11 cellular contexts compared by ENCODE assay signal in the genomic region with DNA sequence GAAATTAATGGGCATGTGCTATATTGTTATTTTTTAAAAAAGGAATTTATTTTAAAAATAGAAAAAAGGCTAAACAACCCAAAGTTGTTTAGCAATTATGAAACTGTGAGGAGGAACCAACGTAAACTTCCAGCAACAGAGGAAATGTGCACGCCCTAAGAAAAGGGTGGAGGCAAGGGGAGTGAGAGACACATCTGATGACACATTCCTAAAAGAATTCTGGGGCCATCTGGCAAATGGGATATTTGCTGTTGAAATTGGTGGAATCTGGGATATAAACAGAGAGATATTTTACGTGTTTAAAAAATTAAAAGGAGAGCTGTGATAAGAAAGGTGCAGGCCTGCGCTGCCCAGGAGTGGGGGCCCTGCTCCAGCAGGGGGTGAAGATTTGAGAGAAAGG. TPM values are rescaled to one million over a fixed set of nuclear protein-coding genes. Genes with fewer than 3 reads are reported as not detected.
A peak's percentile ranks its signal among the peaks of the same experiment; 100 is the strongest.
DNase-seq lines count a peak whose midpoint lies in the region; ATAC-seq and TF ChIP-seq lines count a peak whose summit lies in the region.
"Had no signal": no experiment of that assay in that cellular context is flagged by ENCODE, and none has a peak within 500 bp of the region (broad histone marks: within the 10 kb centered on the region; RNA-seq: fewer than 3 reads in every experiment).

No MANE protein-coding gene starts in this region.

- peak overlapping the region; percentile 83 for H3K4me3 Mint-ChIP-seq in HFFc6
- H3K4me3 Mint-ChIP-seq in activated T-cell treated with anti-CD3 and anti-CD28 coated beads, Interleukin-2, amount 50 U/mL, for 72 hours, result no peak overlapping the region
- H3K4me3 Mint-ChIP-seq: activated B cell treated with CpG ODN at 0.5 μM for 24 hours had no signal

- H3K36me3 Mint-ChIP-seq in HFFc6 (ENCODE audit: low read depth), result peaks cover 42% of the 10 kb centered on the region
- H3K36me3 Mint-ChIP-seq in activated T-cell treated with anti-CD3 and anti-CD28 coated beads, Interleukin-2, amount 50 U/mL, for 72 hours (ENCODE audit: insufficient read depth in 2 of 2), result no peaks in the 10 kb centered on the region

- H3K4me1 ChIP-seq in adipocyte (ENCODE audit: control insufficient read depth, insufficient read depth, low read length) (peaks cover 23% of the 10 kb centered on the region), right atrium auricular region (peaks cover 0 to 42% of the 10 kb centered on the region in 2 donors), suprapubic skin (peaks cover 13% of the 10 kb centered on the region)

- WGBS in suprapubic skin, result 56% methylated on average over 4 of the region's 4 CpGs

- H3K27ac ChIP-seq in right atrium auricular region (peak overlapping the region; percentile 64 to 82), suprapubic skin (peak overlapping the region; percentile 69)

- TF ChIP-seq POLR2A in suprapubic skin (IDR thresholded peaks at IDR 0.05), result no peak

- H3K4me3 ChIP-seq in adipocyte (ENCODE audit: low read length) (peak overlapping the region; percentile 50), right atrium auricular region (no peak overlapping the region), suprapubic skin (no peak overlapping the region)

- H3K36me3 ChIP-seq in adipocyte (ENCODE audit: control insufficient read depth, insufficient read depth, low read length, severe bottlenecking) (peaks cover 50% of the 10 kb centered on the region), right atrium auricular region (peaks cover 49% of the 10 kb centered on the region), suprapubic skin (peaks cover 25% of the 10 kb centered on the region)

- TF ChIP-seq CTCF in HFFc6 (IDR thresholded peaks at IDR 0.05) (0 out of 2 replicates have a peak, but pooled peaks have one; percentile 9), right atrium auricular region (IDR thresholded peaks at IDR 0.05) (no peak), suprapubic skin (IDR thresholded peaks at IDR 0.05) (no peak)

- ATAC-seq in HG03571 (IDR thresholded peaks at IDR 0.05; ENCODE audit: unreplicated experiment) (no peak), HG03457 (IDR thresholded peaks at IDR 0.05; ENCODE audit: unreplicated experiment) (no peak)
- no peak for ATAC-seq in activated T-cell treated with anti-CD3 and anti-CD28 coated beads, Interleukin-2, amount 50 U/mL, for 72 hours (replicated peaks in 1 of 2)

- H3K4me1 Mint-ChIP-seq in HFFc6 (ENCODE audit: low read depth), result peaks cover 57% of the 10 kb centered on the region
- H3K4me1 Mint-ChIP-seq in activated T-cell treated with anti-CD3 and anti-CD28 coated beads, Interleukin-2, amount 50 U/mL, for 72 hours (ENCODE audit: low read depth), result no peaks in the 10 kb centered on the region

- H3K27ac Mint-ChIP-seq in HFFc6, result peak overlapping the region; percentile 96
- H3K27ac Mint-ChIP-seq in activated T-cell treated with anti-CD3 and anti-CD28 coated beads, Interleukin-2, amount 50 U/mL, for 72 hours, result no peak overlapping the region
- H3K27ac Mint-ChIP-seq: activated B cell treated with CpG ODN at 0.5 μM for 24 hours had no signal

- peak overlapping the region; percentile 72 for H3K9ac ChIP-seq in adipocyte (ENCODE audit: low read length)

- peak; percentile 72 for DNase-seq in HFFc6
- peak; percentile 87 for DNase-seq in adipocyte (ENCODE audit: low read depth)
- DNase-seq in right atrium auricular region (ENCODE audit: low spot score), result peak; percentile 74
- no peak for DNase-seq in suprapubic skin (ENCODE audit: low spot score in 2 of 2)
- no peak for DNase-seq in activated T-cell treated with anti-CD3 and anti-CD28 coated beads, Interleukin-2, amount 50 U/mL, for 72 hours
- DNase-seq in germinal center (ENCODE audit: low spot score), result no peak
- DNase-seq: activated B cell treated with CpG ODN at 0.5 μM for 24 hours, anterior cingulate cortex, NCI-H2029 had no signal

- TF ChIP-seq EP300 in suprapubic skin (IDR thresholded peaks at IDR 0.05), result no peak

- H3K27me3 Mint-ChIP-seq in HFFc6 (ENCODE audit: insufficient read depth), result peaks cover 2% of the 10 kb centered on the region; the same call in 1 of the 2 replicates
- H3K27me3 Mint-ChIP-seq in activated T-cell treated with anti-CD3 and anti-CD28 coated beads, Interleukin-2, amount 50 U/mL, for 72 hours (ENCODE audit: low read depth), result no peaks in the 10 kb centered on the region
- H3K27me3 Mint-ChIP-seq: activated B cell treated with CpG ODN at 0.5 μM for 24 hours had no signal

- H3K27me3 ChIP-seq in adipocyte (replicated peaks; ENCODE audit: control insufficient read depth, insufficient read depth, low read length) (no peaks in the 10 kb centered on the region), right atrium auricular region (no peaks in the 10 kb centered on the region), suprapubic skin (no peaks in the 10 kb centered on the region)

- no peaks in the 10 kb centered on the region for H3K9me3 Mint-ChIP-seq in HFFc6
- no peaks in the 10 kb centered on the region for H3K9me3 Mint-ChIP-seq in activated T-cell treated with anti-CD3 and anti-CD28 coated beads, Interleukin-2, amount 50 U/mL, for 72 hours
- H3K9me3 Mint-ChIP-seq: activated B cell treated with CpG ODN at 0.5 μM for 24 hours had no signal

- no peaks in the 10 kb centered on the region for H3K9me3 ChIP-seq in adipocyte (ENCODE audit: control insufficient read depth, low read length)
- H3K9me3 ChIP-seq in right atrium auricular region, result no peaks in the 10 kb centered on the region
- H3K9me3 ChIP-seq in suprapubic skin, result no peaks in the 10 kb centered on the region

RNA-seq across cellular contexts. Expression of gene MUC13, which starts 50.8 kb away (rescaled TPM):
- under 1 TPM in 4 of 6 experiments, not detected in 2; 0.06 to 0.21 (median 0.09) TPM for total RNA-seq in HFFc6 (2021; fragmentation: NEBNext Ultra II Directional; extraction: Animal tissue kit (Norgen Biotek cat#: 25700))
- total RNA-seq in right atrium auricular region (not detected), suprapubic skin (under 1 TPM in 1 of 4 donors, not detected in 3; 0.56 TPM)
- not detected for total RNA-seq in activated T-cell treated with anti-CD3 and anti-CD28 coated beads, Interleukin-2, amount 50 U/mL, for 72 hours
- total RNA-seq: activated B cell treated with CpG ODN at 0.5 μM for 24 hours had no signal

Comparison
In these comparisons a context has a peak if more than half of its experiments do, and no peak if none do; other contexts are left out.
1. DNase-seq: peak in HFFc6 (single experiment), adipocyte (single experiment) and right atrium auricular region (single experiment); none in suprapubic skin (0 of 2), activated T-cell treated with anti-CD3 and anti-CD28 coated beads, Interleukin-2, amount 50 U/mL, for 72 hours (0 of 2) and germinal center (single experiment).